In the genomic region with DNA sequence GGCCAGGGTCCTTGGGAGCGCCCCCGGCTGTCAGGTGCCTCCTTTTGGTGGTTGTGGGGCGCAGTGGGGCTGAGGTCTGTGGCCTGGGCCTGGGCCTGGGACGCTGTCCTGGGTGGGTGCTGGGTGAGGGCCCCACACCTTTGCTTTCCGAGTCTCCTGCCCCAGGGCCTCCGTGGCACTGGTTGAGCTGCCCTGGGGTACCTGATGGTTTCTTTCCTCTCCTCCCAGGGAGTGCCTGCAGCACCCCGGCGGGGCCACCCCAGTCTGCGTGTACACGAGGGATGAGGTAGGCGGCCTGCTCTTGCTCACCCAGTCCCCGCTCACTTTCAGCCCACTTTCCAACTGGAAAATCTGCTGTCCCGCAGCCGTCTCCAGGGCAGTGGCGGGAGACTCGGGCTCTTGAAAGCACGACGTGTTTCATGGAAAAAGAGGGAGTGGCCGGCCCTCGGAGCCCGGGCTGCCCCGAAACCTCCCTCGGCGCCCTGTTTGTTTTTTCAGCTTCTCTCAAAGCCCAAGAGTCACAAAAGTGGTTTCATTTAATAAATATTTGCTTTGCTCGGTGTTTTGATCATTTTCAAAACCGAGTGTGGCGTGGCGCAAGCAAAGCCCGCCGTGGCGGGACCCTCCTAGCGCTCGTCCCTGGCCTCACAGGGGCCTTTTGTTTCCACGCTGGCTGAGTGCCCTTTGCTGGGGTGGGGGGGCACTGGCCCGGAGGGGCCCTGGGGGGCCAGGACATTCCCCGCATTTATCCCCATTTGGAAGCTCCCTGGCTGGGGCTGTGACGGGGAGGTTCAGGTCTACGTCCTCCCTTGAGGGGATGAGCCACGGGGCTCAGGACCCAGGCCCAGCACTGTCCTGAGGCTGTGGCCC, we compare ENCODE assay signal across 28 cellular contexts. TPM values are rescaled to one million over a fixed set of nuclear protein-coding genes. Genes with fewer than 3 reads are reported as not detected.
DNase-seq lines count a peak whose midpoint lies in the region; ATAC-seq and TF ChIP-seq lines count a peak whose summit lies in the region.
"Had no signal": no experiment of that assay in that cellular context is flagged by ENCODE, and none has a peak within 500 bp of the region (broad histone marks: within the 10 kb centered on the region; RNA-seq: fewer than 3 reads in every experiment).

No MANE protein-coding gene starts in this region.

- H3K36me3 ChIP-seq in SJSA1 (peaks cover 41% of the 10 kb centered on the region), psoas muscle (ENCODE audit: insufficient read depth in 1 of 2, low read depth in 1 of 2) (peaks cover 0 to 13% of the 10 kb centered on the region in 2 donors), breast epithelium (no peaks in the 10 kb centered on the region), body of pancreas (replicated peaks in 1 of 2; ENCODE audit: insufficient read depth in 1 of 2, low read depth in 2 of 2) (no peaks in the 10 kb centered on the region)
- H3K36me3 ChIP-seq: BE2C, uterus had no signal

- peaks cover 17% of the 10 kb centered on the region for H3K4me1 ChIP-seq in SJSA1 (replicated peaks)
- peaks cover 40% of the 10 kb centered on the region for H3K4me1 ChIP-seq in psoas muscle
- H3K4me1 ChIP-seq in breast epithelium: peaks cover 0 to 9% of the 10 kb centered on the region in 2 donors
- H3K4me1 ChIP-seq in body of pancreas: peaks cover 24% of the 10 kb centered on the region
- H3K4me1 ChIP-seq: uterus had no signal

- WGBS in psoas muscle, 3 donors: 86 to 90% (median 89%) methylated on average over 38 to 39 of the region's 39 CpGs
- WGBS in body of pancreas, 2 donors: 87 to 89% methylated on average over 28 to 39 of the region's 39 CpGs

- no peak for ATAC-seq in psoas muscle
- no peak for ATAC-seq in body of pancreas
- ATAC-seq: activated CD4-positive, CD25-positive, alpha-beta regulatory T cell treated with anti-CD3 and anti-CD28 coated beads, Interleukin-2, amount 50 U/mL, for 24 hours; effector memory CD8-positive, alpha-beta T cell; esophagus mucosa; gastrocnemius medialis; natural killer cell treated with Interleukin-12 subunit alpha and Interleukin-12 subunit beta and Interleukin-15 and Interleukin-18, amount 100 ng/mL, for 72 hours had no signal

- H3K4me1 Mint-ChIP-seq in glutamatergic neuron (ENCODE audit: low read depth, unreplicated experiment): peaks cover 16% of the 10 kb centered on the region

- H3K4me3 ChIP-seq in SJSA1 (no peak overlapping the region), psoas muscle (no peak overlapping the region), breast epithelium (no peak overlapping the region), body of pancreas (no peak overlapping the region)
- H3K4me3 ChIP-seq: coronary artery, gastrocnemius medialis, left ventricle myocardium inferior, uterus had no signal

- no peak overlapping the region for H3K4me3 Mint-ChIP-seq in glutamatergic neuron (ENCODE audit: unreplicated experiment)
- H3K4me3 Mint-ChIP-seq: activated CD4-positive, alpha-beta memory T cell treated with anti-CD3 and anti-CD28 coated beads for 36 hours; effector memory CD8-positive, alpha-beta T cell; natural killer cell treated with Interleukin-12 subunit alpha and Interleukin-12 subunit beta and Interleukin-15 and Interleukin-18, amount 100 ng/mL, for 72 hours had no signal

- no peak overlapping the region for H3K27ac Mint-ChIP-seq in glutamatergic neuron (ENCODE audit: unreplicated experiment)
- H3K27ac Mint-ChIP-seq: activated CD4-positive, alpha-beta memory T cell treated with anti-CD3 and anti-CD28 coated beads for 36 hours; natural killer cell treated with Interleukin-12 subunit alpha and Interleukin-12 subunit beta and Interleukin-15 and Interleukin-18, amount 100 ng/mL, for 72 hours had no signal

- peaks cover 5% of the 10 kb centered on the region for H3K27me3 Mint-ChIP-seq in glutamatergic neuron (ENCODE audit: unreplicated experiment)
- H3K27me3 Mint-ChIP-seq: activated CD4-positive, alpha-beta memory T cell treated with anti-CD3 and anti-CD28 coated beads for 36 hours; effector memory CD8-positive, alpha-beta T cell; natural killer cell treated with Interleukin-12 subunit alpha and Interleukin-12 subunit beta and Interleukin-15 and Interleukin-18, amount 100 ng/mL, for 72 hours had no signal

- DNase-seq in ELF-1 (ENCODE audit: low read depth, low spot score) (peak; percentile 18), SJSA1 (ENCODE audit: low read depth in 1 of 2, low spot score in 2 of 2) (peak; percentile 79 to 89), glutamatergic neuron (peak; percentile 8), psoas muscle (peak; percentile 10 to 33), mesenteric fat pad (ENCODE audit: low spot score) (no peak), breast epithelium (ENCODE audit: low spot score in 2 of 2) (no peak), body of pancreas (no peak), HUDEP-2 (lab: John Stamatoyannopoulos, UW; ENCODE audit: unreplicated experiment in 76 of 76) (no peak)
- DNase-seq: activated CD4-positive, alpha-beta memory T cell treated with anti-CD3 and anti-CD28 coated beads for 36 hours; activated effector memory CD4-positive, alpha-beta T cell treated with Interleukin-2 at 50 U/mL for 16 hours; effector memory CD8-positive, alpha-beta T cell; gastrocnemius medialis; left ventricle myocardium inferior; NCI-H1048; NCI-H1694 treated with DMSO at 0.1 percent for 48 hours; NCI-H526 treated with DMSO at 0.1 percent for 48 hours; Right ventricle myocardium superior; stimulated activated CD8-positive, alpha-beta memory T cell treated with anti-CD3 and anti-CD28 coated beads, Interleukin-4, amount 100 ng/mL, for 48 hours; SW 1271; uterus had no signal

- intact Hi-C loops in psoas muscle (cut with DNase I) (no loop called here), breast epithelium (cut with DNase I; ENCODE audit: low total_unique reads) (no loop called here), body of pancreas (cut with DNase I) (no loop called here)

- TF ChIP-seq POLR2A in breast epithelium (IDR thresholded peaks at IDR 0.05) (no peak), body of pancreas (IDR thresholded peaks at IDR 0.05) (no peak)

- TF ChIP-seq CTCF in glutamatergic neuron (IDR thresholded peaks at IDR 0.05; ENCODE audit: partially characterized antibody, unreplicated experiment): no peak
- no peak for TF ChIP-seq CTCF in psoas muscle (IDR thresholded peaks at IDR 0.05)
- TF ChIP-seq CTCF in breast epithelium (IDR thresholded peaks at IDR 0.05): no peak
- no peak for TF ChIP-seq CTCF in body of pancreas (IDR thresholded peaks at IDR 0.05)

- peaks cover 5% of the 10 kb centered on the region for H3K36me3 Mint-ChIP-seq in glutamatergic neuron (ENCODE audit: unreplicated experiment)
- H3K36me3 Mint-ChIP-seq: natural killer cell treated with Interleukin-12 subunit alpha and Interleukin-12 subunit beta and Interleukin-15 and Interleukin-18, amount 100 ng/mL, for 72 hours had no signal

- H3K27me3 ChIP-seq in SJSA1 (replicated peaks) (no peaks in the 10 kb centered on the region; the same call in 1 of the 2 replicates), psoas muscle (ENCODE audit: insufficient read depth in 3 of 3, low read length in 2 of 3) (no peaks in the 10 kb centered on the region), breast epithelium (no peaks in the 10 kb centered on the region), body of pancreas (no peaks in the 10 kb centered on the region)
- H3K27me3 ChIP-seq: BE2C, gastrocnemius medialis, uterus had no signal

- H3K9me3 ChIP-seq in SJSA1 (replicated peaks): peaks cover 5% of the 10 kb centered on the region; the same call in 1 of the 2 replicates
- H3K9me3 ChIP-seq in psoas muscle: no peaks in the 10 kb centered on the region
- H3K9me3 ChIP-seq in breast epithelium: no peaks in the 10 kb centered on the region
- no peaks in the 10 kb centered on the region for H3K9me3 ChIP-seq in body of pancreas
- H3K9me3 ChIP-seq: BE2C, gastrocnemius medialis, left ventricle myocardium inferior, uterus had no signal

- peaks cover 10% of the 10 kb centered on the region for H3K9me3 Mint-ChIP-seq in glutamatergic neuron (ENCODE audit: unreplicated experiment)
- H3K9me3 Mint-ChIP-seq: activated CD4-positive, alpha-beta memory T cell treated with anti-CD3 and anti-CD28 coated beads for 36 hours; effector memory CD8-positive, alpha-beta T cell; natural killer cell treated with Interleukin-12 subunit alpha and Interleukin-12 subunit beta and Interleukin-15 and Interleukin-18, amount 100 ng/mL, for 72 hours had no signal

- H3K27ac ChIP-seq in SJSA1: no peak overlapping the region
- no peak overlapping the region for H3K27ac ChIP-seq in psoas muscle
- no peak overlapping the region for H3K27ac ChIP-seq in breast epithelium
- no peak overlapping the region for H3K27ac ChIP-seq in body of pancreas
- H3K27ac ChIP-seq: coronary artery, gastrocnemius medialis, left ventricle myocardium inferior, uterus had no signal

RNA-seq across cellular contexts. Expression of a gene that starts 17.4 kb away (rescaled TPM):
- 38.5 and 55.4 TPM in 2 replicates for total RNA-seq in SJSA1 (2014; rRNA removed; shearing (Covaris generic))
- 51.7 TPM for total RNA-seq in glutamatergic neuron (ENCODE audit: unreplicated experiment)
- 10 to 100 TPM; 27.7 to 37.4 (median 35.0) TPM for total RNA-seq in psoas muscle
- polyA plus RNA-seq in psoas muscle: 10 to 100 TPM; 27.9 to 33.1 (median 33.0) TPM
- total RNA-seq in mesenteric fat pad: 31.5 TPM
- 10 to 100 TPM; 15.4 to 31.8 (median 17.9) TPM for total RNA-seq in breast epithelium
- 10 to 100 TPM; 17.9 to 57.4 TPM for total RNA-seq in body of pancreas

RNA-seq across cellular contexts. Expression of a gene that starts 27.9 kb away (rescaled TPM):
- 180 and 261 TPM in 2 replicates for total RNA-seq in SJSA1 (2014; rRNA removed; shearing (Covaris generic))
- total RNA-seq in glutamatergic neuron (ENCODE audit: unreplicated experiment) (59.9 TPM), psoas muscle (10 to 100 TPM; 15.9 to 24.6 (median 19.7) TPM), mesenteric fat pad (47.0 TPM), breast epithelium (10 to 100 TPM; 79.5 to 94.7 (median 92.5) TPM), body of pancreas (10 to 100 TPM; 16.5 to 24.4 TPM)
- polyA plus RNA-seq in psoas muscle: 10 to 100 TPM; 53.8 to 79.4 (median 64.4) TPM

RNA-seq across cellular contexts. Expression of a gene that starts 28.3 kb away (rescaled TPM):
- total RNA-seq in SJSA1 (2014; rRNA removed; shearing (Covaris generic)): 35.2 and 41.2 TPM in 2 replicates
- 29.6 TPM for total RNA-seq in glutamatergic neuron (ENCODE audit: unreplicated experiment)
- total RNA-seq in psoas muscle: 1 to 10 TPM; 1.4 to 3.0 (median 1.9) TPM
- 1 to 10 TPM; 3.5 to 7.1 (median 4.0) TPM for polyA plus RNA-seq in psoas muscle
- total RNA-seq in mesenteric fat pad: 7.0 TPM
- 10 to 100 TPM in 2 of 3 donors, 1 to 10 TPM in 1; 8.0 to 18.7 (median 14.7) TPM for total RNA-seq in breast epithelium
- 10 to 100 TPM in 1 of 2 donors, 1 to 10 TPM in 1; 8.0 to 36.3 TPM for total RNA-seq in body of pancreas

RNA-seq across cellular contexts. Expression of a gene that starts 33.8 kb away (rescaled TPM):
- 1.4 and 2.4 TPM in 2 replicates for total RNA-seq in SJSA1 (2014; rRNA removed; shearing (Covaris generic))
- total RNA-seq in glutamatergic neuron (ENCODE audit: unreplicated experiment): 39.8 TPM
- 1 to 10 TPM in 3 of 4 donors, under 1 TPM in 1; 0.92 to 1.9 (median 1.5) TPM for total RNA-seq in psoas muscle
- under 1 TPM; 0.25 to 0.48 (median 0.44) TPM for polyA plus RNA-seq in psoas muscle
- total RNA-seq in mesenteric fat pad: not detected
- total RNA-seq in breast epithelium: under 1 TPM in 1 of 3 donors, not detected in 2; 0.29 TPM
- total RNA-seq in body of pancreas: under 1 TPM in 1 of 2 donors, not detected in 1; 0.33 TPM
- total RNA-seq: A673, esophagus mucosa, left ventricle myocardium inferior, mononuclear cell, subcutaneous adipose tissue had no signal

RNA-seq across cellular contexts. Expression of a gene that starts 36.6 kb away (rescaled TPM):
- total RNA-seq in SJSA1 (2014; rRNA removed; shearing (Covaris generic)): 9.9 TPM in 2 replicates
- 46.0 TPM for total RNA-seq in glutamatergic neuron (ENCODE audit: unreplicated experiment)
- not detected for total RNA-seq in psoas muscle
- polyA plus RNA-seq in psoas muscle: under 1 TPM in 2 of 3 donors, not detected in 1; 0.05 to 0.83 TPM
- total RNA-seq in mesenteric fat pad: 15.5 TPM
- 10 to 100 TPM in 2 of 3 donors, 1 to 10 TPM in 1; 7.6 to 23.0 (median 16.1) TPM for total RNA-seq in breast epithelium
- 1 to 10 TPM in 1 of 2 donors, not detected in 1; 3.1 TPM for total RNA-seq in body of pancreas

Comparison
In these comparisons a context has a peak if more than half of its experiments do, and no peak if none do; other contexts are left out.
1. DNase-seq: peak in ELF-1 (single experiment), SJSA1 (2 of 2), glutamatergic neuron (single experiment) and psoas muscle (2 of 2); none in mesenteric fat pad (single experiment), breast epithelium (0 of 2), body of pancreas (0 of 4) and HUDEP-2 (0 of 76).